In the genomic region with DNA sequence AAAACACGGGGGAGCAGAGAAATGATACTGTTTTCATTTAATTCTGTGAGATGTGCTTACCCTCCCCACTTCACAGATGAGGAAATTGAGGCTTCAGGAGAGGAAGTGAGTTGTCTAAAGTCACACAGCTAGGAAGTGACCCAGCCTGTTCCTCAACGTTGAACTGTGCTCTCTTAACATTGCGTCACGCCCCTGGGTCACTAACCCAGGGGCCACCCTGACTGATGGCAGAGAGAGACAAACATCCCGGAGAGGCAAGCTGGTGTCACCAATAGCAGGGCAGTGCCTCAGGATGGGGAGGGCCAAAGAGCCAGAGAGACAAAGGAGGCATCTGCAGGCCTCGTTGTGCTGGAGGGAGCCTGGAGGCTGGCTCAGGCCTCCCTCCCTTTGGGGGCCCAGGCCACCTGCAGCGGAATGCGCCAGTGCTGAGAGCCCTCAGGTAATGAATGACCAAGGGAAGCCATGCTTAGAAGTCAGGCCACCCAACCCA, we compare ENCODE assay signal across 15 cellular contexts.
A peak's percentile ranks its signal among the peaks of the same experiment; 100 is the strongest.
DNase-seq lines count a peak whose midpoint lies in the region; ATAC-seq and FAIRE-seq lines count a peak whose summit lies in the region.
"Had no signal": no experiment of that assay in that cellular context is flagged by ENCODE, and none has a peak within 500 bp of the region (broad histone marks: within the 10 kb centered on the region; RNA-seq: fewer than 3 reads in every experiment).

No MANE protein-coding gene starts in this region.

- H3K4me1 Mint-ChIP-seq in T-helper 17 cell = peaks cover 14% of the 10 kb centered on the region
- H3K4me1 Mint-ChIP-seq in stimulated activated memory B cell treated with anti-CD40 and anti-IgM and Interleukin-4, amounts not matched to agents 10 μg/mL and 1 μg/mL and 100 μg/mL, for 72 hours = peaks cover 18% of the 10 kb centered on the region

- no peaks in the 10 kb centered on the region for H3K9me3 ChIP-seq in HUES64 (ENCODE audit: insufficient read depth, low read depth, low read length)
- no peaks in the 10 kb centered on the region for H3K9me3 ChIP-seq in T-helper 17 cell (ENCODE audit: control insufficient read depth, low read length, poor library complexity, severe bottlenecking)
- H3K9me3 ChIP-seq in right cardiac atrium (ENCODE audit: control insufficient read depth, low read length) = no peaks in the 10 kb centered on the region

- intact Hi-C loops in right cardiac atrium (cut with DNase I) = no loop called here

- H3K4me3 ChIP-seq in HUES64 (ENCODE audit: low read length) = no peak overlapping the region
- H3K4me3 ChIP-seq in right cardiac atrium (ENCODE audit: low read length) = no peak overlapping the region
- H3K4me3 ChIP-seq: smooth muscle cell had no signal

- peaks cover 23% of the 10 kb centered on the region for H3K27me3 ChIP-seq in HUES64 (ENCODE audit: insufficient read depth, low read length)
- H3K27me3 ChIP-seq in right cardiac atrium (ENCODE audit: control insufficient read depth, insufficient read depth) = no peaks in the 10 kb centered on the region

- H3K4me1 ChIP-seq in HUES64 (ENCODE audit: insufficient read depth, low read length) (peaks cover 45% of the 10 kb centered on the region), right cardiac atrium (ENCODE audit: control insufficient read depth, insufficient read depth, low read length) (peaks cover 2% of the 10 kb centered on the region)

- ATAC-seq in T-helper 17 cell = peak; percentile 59
- peak; percentile 65 to 68 for ATAC-seq in right cardiac atrium
- no peak for ATAC-seq in stimulated activated memory B cell treated with anti-CD40 and anti-IgM and Interleukin-4, amounts not matched to agents 10 μg/mL and 1 μg/mL and 100 μg/mL, for 72 hours
- no peak for ATAC-seq in HG03342 (IDR thresholded peaks at IDR 0.05; ENCODE audit: unreplicated experiment)
- no peak for ATAC-seq in GM21825 (IDR thresholded peaks at IDR 0.05; ENCODE audit: unreplicated experiment)
- ATAC-seq: activated naive CD4-positive, alpha-beta T cell treated with anti-CD3 and anti-CD28 coated beads, Interleukin-2, amount 50 U/mL, for 72 hours had no signal

- 54% methylated on average over 8 of the region's 8 CpGs for WGBS in HUES64
- WGBS in right cardiac atrium = 68% methylated on average over 8 of the region's 8 CpGs

- peaks cover 3% of the 10 kb centered on the region for H3K36me3 Mint-ChIP-seq in T-helper 17 cell (ENCODE audit: low read depth)
- H3K36me3 Mint-ChIP-seq in stimulated activated memory B cell treated with anti-CD40 and anti-IgM and Interleukin-4, amounts not matched to agents 10 μg/mL and 1 μg/mL and 100 μg/mL, for 72 hours = no peaks in the 10 kb centered on the region
- H3K36me3 Mint-ChIP-seq: activated naive CD4-positive, alpha-beta T cell treated with anti-CD3 and anti-CD28 coated beads, Interleukin-2, amount 50 U/mL, for 72 hours had no signal

- peak overlapping the region; percentile 50; the same call in 1 of the 2 replicates for H3K27ac ChIP-seq in HUES64 (ENCODE audit: low read depth, low read length)
- no peak overlapping the region for H3K27ac ChIP-seq in right cardiac atrium (ENCODE audit: low read length)
- H3K27ac ChIP-seq: epithelial cell of prostate had no signal

- H3K4me3 Mint-ChIP-seq in T-helper 17 cell = no peak overlapping the region
- H3K4me3 Mint-ChIP-seq in stimulated activated memory B cell treated with anti-CD40 and anti-IgM and Interleukin-4, amounts not matched to agents 10 μg/mL and 1 μg/mL and 100 μg/mL, for 72 hours = no peak overlapping the region
- H3K4me3 Mint-ChIP-seq: stimulated activated naive CD8-positive, alpha-beta T cell treated with anti-CD3 and anti-CD28 coated beads, Interleukin-15, Interleukin-2, amounts not matched to agents 100 ng/mL and 50 ng/mL, for 24 hours had no signal

- no peak for FAIRE-seq in RCC 7860 (lab: Jason Lieb, UNC)
- FAIRE-seq: islet of Langerhans had no signal

- H3K36me3 ChIP-seq in HUES64 (ENCODE audit: insufficient read depth, low read length) = no peaks in the 10 kb centered on the region

- H3K27ac Mint-ChIP-seq in T-helper 17 cell = no peak overlapping the region
- peak overlapping the region; percentile 31 for H3K27ac Mint-ChIP-seq in stimulated activated memory B cell treated with anti-CD40 and anti-IgM and Interleukin-4, amounts not matched to agents 10 μg/mL and 1 μg/mL and 100 μg/mL, for 72 hours
- H3K27ac Mint-ChIP-seq: activated naive CD4-positive, alpha-beta T cell treated with anti-CD3 and anti-CD28 coated beads, Interleukin-2, amount 50 U/mL, for 72 hours; stimulated activated naive CD8-positive, alpha-beta T cell treated with anti-CD3 and anti-CD28 coated beads, Interleukin-15, Interleukin-2, amounts not matched to agents 100 ng/mL and 50 ng/mL, for 24 hours had no signal

- H3K9ac ChIP-seq in HUES64 (ENCODE audit: low read depth, low read length) = no peak overlapping the region

- no peaks in the 10 kb centered on the region for H3K9me3 Mint-ChIP-seq in stimulated activated memory B cell treated with anti-CD40 and anti-IgM and Interleukin-4, amounts not matched to agents 10 μg/mL and 1 μg/mL and 100 μg/mL, for 72 hours
- H3K9me3 Mint-ChIP-seq: activated naive CD4-positive, alpha-beta T cell treated with anti-CD3 and anti-CD28 coated beads, Interleukin-2, amount 50 U/mL, for 72 hours; stimulated activated naive CD8-positive, alpha-beta T cell treated with anti-CD3 and anti-CD28 coated beads, Interleukin-15, Interleukin-2, amounts not matched to agents 100 ng/mL and 50 ng/mL, for 24 hours had no signal

- H3K27me3 Mint-ChIP-seq in T-helper 17 cell = peaks cover 4% of the 10 kb centered on the region
- H3K27me3 Mint-ChIP-seq in stimulated activated memory B cell treated with anti-CD40 and anti-IgM and Interleukin-4, amounts not matched to agents 10 μg/mL and 1 μg/mL and 100 μg/mL, for 72 hours = peaks cover 16% of the 10 kb centered on the region
- H3K27me3 Mint-ChIP-seq: stimulated activated naive CD8-positive, alpha-beta T cell treated with anti-CD3 and anti-CD28 coated beads, Interleukin-15, Interleukin-2, amounts not matched to agents 100 ng/mL and 50 ng/mL, for 24 hours had no signal

- DNase-seq in T-helper 17 cell (no peak), right cardiac atrium (peak in 2 of 3 donors; percentile 46 to 67), RCC 7860 (ENCODE audit: low spot score) (no peak)
- DNase-seq: activated CD4-positive, CD25-positive, alpha-beta regulatory T cell treated with anti-CD3 and anti-CD28 coated beads, Interleukin-2, amount 50 U/mL, for 72 hours; GDM1; NCI-H748 treated with DMSO at 0.1 percent for 48 hours had no signal

Comparison
In these comparisons a context has a peak if more than half of its experiments do, and no peak if none do; other contexts are left out.
1. ATAC-seq: peak in T-helper 17 cell (single experiment) and right cardiac atrium (2 of 2); none in stimulated activated memory B cell treated with anti-CD40 and anti-IgM and Interleukin-4, amounts not matched to agents 10 μg/mL and 1 μg/mL and 100 μg/mL, for 72 hours (single experiment), HG03342 (single experiment) and GM21825 (single experiment).
2. DNase-seq: peak in right cardiac atrium (2 of 3); none in T-helper 17 cell (0 of 3) and RCC 7860 (single experiment).